28 cellular contexts compared by ENCODE assay signal in the genomic region with DNA sequence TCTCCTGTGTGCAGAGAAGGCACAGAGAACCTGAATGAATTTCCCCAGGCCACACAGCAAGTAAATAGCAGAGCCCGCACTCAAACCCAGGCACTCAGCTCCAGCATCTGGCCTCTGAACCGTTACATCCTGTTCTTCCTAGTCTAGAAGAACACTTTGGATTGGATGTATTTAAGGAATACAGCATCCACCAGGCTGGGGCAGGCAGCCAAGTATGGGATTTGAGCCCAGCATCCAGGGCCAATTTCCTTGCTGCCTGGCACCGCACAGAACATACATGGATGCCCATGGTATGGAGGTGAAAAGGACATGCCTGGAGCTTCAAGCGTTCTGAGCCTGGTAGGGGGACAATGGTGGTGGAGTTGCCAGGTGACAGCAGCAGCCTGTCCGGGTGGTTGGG. TPM values are rescaled to one million over a fixed set of nuclear protein-coding genes. Genes with fewer than 3 reads are reported as not detected.
"Had no signal": no experiment of that assay in that cellular context is flagged by ENCODE, and none has a peak within 500 bp of the region (broad histone marks: within the 10 kb centered on the region; RNA-seq: fewer than 3 reads in every experiment).

No MANE protein-coding gene starts in this region.

- H3K4me1 ChIP-seq: adrenal gland, ascending aorta had no signal

- H3K4me3 ChIP-seq: adrenal gland, ascending aorta, esophagus squamous epithelium had no signal

- ATAC-seq: activated CD4-positive, alpha-beta T cell treated with anti-CD3 and anti-CD28 coated beads for 36 hours; activated CD8-positive, alpha-beta memory T cell treated with anti-CD3 and anti-CD28 coated beads, Interleukin-2, amount 10 ng/mL, durations not matched to agents 7 days and 5 days; activated CD8-positive, alpha-beta T cell treated with anti-CD3 and anti-CD28 coated beads, Interleukin-2, amount 10 ng/mL, durations not matched to agents 7 days and 5 days; activated naive CD8-positive, alpha-beta T cell treated with anti-CD3 and anti-CD28 coated beads, Interleukin-2, amount 50 U/mL, for 24 hours; activated T-cell treated with anti-CD3 and anti-CD28 coated beads, Interleukin-2, amount 50 U/mL, for 72 hours had no signal

- H3K27ac ChIP-seq: adrenal gland, ascending aorta, epithelial cell of prostate, esophagus squamous epithelium had no signal

- H3K36me3 ChIP-seq: adrenal gland, ascending aorta, esophagus squamous epithelium had no signal

- H3K27me3 ChIP-seq: ascending aorta had no signal

- H3K9me3 ChIP-seq: adrenal gland, ascending aorta, esophagus squamous epithelium had no signal

- DNase-seq: activated CD4-positive, alpha-beta memory T cell treated with anti-CD3 and anti-CD28 coated beads for 36 hours; activated CD4-positive, alpha-beta T cell treated with anti-CD3 and anti-CD28 coated beads for 36 hours; activated CD4-positive, alpha-beta T cell treated with anti-CD3 and anti-CD28 coated beads, Interleukin-2, amount 10 ng/mL, durations not matched to agents 24 days and 14 days; activated CD4-positive, CD25-positive, alpha-beta regulatory T cell; activated CD4-positive, CD25-positive, alpha-beta regulatory T cell treated with anti-CD3 and anti-CD28 coated beads, Interleukin-2, amount 50 U/mL, for 72 hours; activated CD8-positive, alpha-beta memory T cell treated with anti-CD3 and anti-CD28 coated beads, Interleukin-2, amount 10 ng/mL, durations not matched to agents 7 days and 5 days; activated CD8-positive, alpha-beta memory T cell treated with anti-CD3 and anti-CD28 coated beads, Interleukin-2, amount 50 U/mL, for 4 hours; activated CD8-positive, alpha-beta T cell treated with anti-CD3 and anti-CD28 coated beads, Interleukin-2, amount 10 ng/mL, durations not matched to agents 7 days and 5 days; activated gamma-delta T cell; activated naive CD4-positive, alpha-beta T cell; activated naive CD8-positive, alpha-beta T cell treated with anti-CD3 and anti-CD28 coated beads for 36 hours; activated naive CD8-positive, alpha-beta T cell treated with anti-CD3 and anti-CD28 coated beads, Interleukin-2, amount 50 U/mL, for 24 hours; activated T-cell treated with anti-CD3 and anti-CD28 coated beads for 4 hours; activated T-cell treated with anti-CD3 and anti-CD28 coated beads, Interleukin-2, amount 50 U/mL, for 24 hours; activated T-cell treated with anti-CD3 and anti-CD28 coated beads, Interleukin-2, amount 50 U/mL, for 72 hours; adrenal gland; amygdala; cortex of kidney; dermis blood vessel endothelial cell; effector CD8-positive, alpha-beta T cell; esophagus squamous epithelium; T-helper 2 cell had no signal

RNA-seq across cellular contexts. Expression of a gene that starts 9.7 kb away (rescaled TPM):
- total RNA-seq: activated CD4-positive, alpha-beta memory T cell treated with anti-CD3 and anti-CD28 coated beads for 36 hours; activated CD4-positive, alpha-beta T cell treated with anti-CD3 and anti-CD28 coated beads for 36 hours; activated CD4-positive, alpha-beta T cell treated with anti-CD3 and anti-CD28 coated beads, Interleukin-2, amount 10 ng/mL, durations not matched to agents 24 days and 14 days; activated CD8-positive, alpha-beta memory T cell treated with anti-CD3 and anti-CD28 coated beads for 36 hours; activated CD8-positive, alpha-beta memory T cell treated with anti-CD3 and anti-CD28 coated beads, Interleukin-2, amount 10 ng/mL, durations not matched to agents 7 days and 5 days; activated CD8-positive, alpha-beta T cell treated with anti-CD3 and anti-CD28 coated beads, Interleukin-2, amount 10 ng/mL, durations not matched to agents 7 days and 5 days; activated naive CD8-positive, alpha-beta T cell treated with anti-CD3 and anti-CD28 coated beads for 36 hours; endothelial cell of umbilical vein; fibroblast of lung; T-helper 1 cell treated with Interleukin-12 subunit alpha and Interleukin-12 subunit beta and Interleukin-4 antibody, amounts not matched to agents 30 ng/mL and 1 ng/mL, for 36 hours had no signal
